Comparison of ENCODE assay signal across 8 cellular contexts in genomic region chr4:13544556-13545393, GRCh38. TPM values are rescaled to one million over a fixed set of nuclear protein-coding genes. Genes with fewer than 3 reads are reported as not detected.
A peak's percentile ranks its signal among the peaks of the same experiment; 100 is the strongest.
DNase-seq lines count a peak whose midpoint lies in the region; ATAC-seq and TF ChIP-seq lines count a peak whose summit lies in the region.

No MANE protein-coding gene starts in this region.

- DNase-seq in AG10803 (ENCODE audit: low read depth): peak; percentile 33
- DNase-seq in NCI-H2196 (lab: John Stamatoyannopoulos, UW; ENCODE audit: unreplicated experiment): peak; percentile 62
- DNase-seq in activated CD4-positive, alpha-beta memory T cell treated with anti-CD3 and anti-CD28 coated beads, Interleukin-2, amount 10 ng/mL, durations not matched to agents 7 days and 5 days: peak; percentile 48
- DNase-seq in fibroblast of the aortic adventitia (ENCODE audit: low read depth): peak; percentile 66
- no peak for DNase-seq in naive thymus-derived CD8-positive, alpha-beta T cell
- DNase-seq in upper lobe of right lung: peak; percentile 83

- no peaks in the 10 kb centered on the region for H3K36me3 ChIP-seq in upper lobe of right lung

- POLR2A ChIA-PET in activated CD4-positive, alpha-beta memory T cell treated with anti-CD3 and anti-CD28 coated beads, Interleukin-2, amount 10 ng/mL, durations not matched to agents 7 days and 5 days (lab: Charles Lee): interaction anchor here (0.8 kb wide), 1 partner anchor 17 kb away, joined by 3 read pairs; no protein-coding TSS in a partner anchor
- POLR2A ChIA-PET in naive thymus-derived CD8-positive, alpha-beta T cell (lab: Charles Lee): no interaction called here

- peak overlapping the region; percentile 57 for H3K4me3 Mint-ChIP-seq in activated CD4-positive, alpha-beta memory T cell treated with anti-CD3 and anti-CD28 coated beads, Interleukin-2, amount 10 ng/mL, durations not matched to agents 7 days and 5 days
- peak overlapping the region; percentile 65 to 87 (median 83) for H3K4me3 Mint-ChIP-seq in naive thymus-derived CD8-positive, alpha-beta T cell

- ATAC-seq in GM18867 (IDR thresholded peaks at IDR 0.05; ENCODE audit: unreplicated experiment) (peak; percentile 67), HG03066 (IDR thresholded peaks at IDR 0.05; ENCODE audit: low read depth, unreplicated experiment) (peak; percentile 65), upper lobe of right lung (peak; percentile 79)
- peak in 1 of 2 donors; percentile 26 for ATAC-seq in naive thymus-derived CD8-positive, alpha-beta T cell

- H3K9me3 ChIP-seq in upper lobe of right lung: no peaks in the 10 kb centered on the region

- TF ChIP-seq CTCF in AG10803 (conservative IDR thresholded peaks at IDR 0.05; ENCODE audit: low read length) (no peak), fibroblast of the aortic adventitia (IDR thresholded peaks at IDR 0.05; ENCODE audit: insufficient read depth, low read length) (no peak), upper lobe of right lung (IDR thresholded peaks at IDR 0.05) (no peak)

- H3K9me3 Mint-ChIP-seq in activated CD4-positive, alpha-beta memory T cell treated with anti-CD3 and anti-CD28 coated beads, Interleukin-2, amount 10 ng/mL, durations not matched to agents 7 days and 5 days: no peaks in the 10 kb centered on the region
- H3K9me3 Mint-ChIP-seq in naive thymus-derived CD8-positive, alpha-beta T cell: peaks cover 0 to 12% (median 5%) of the 10 kb centered on the region in 9 donors

- H3K4me1 Mint-ChIP-seq in activated CD4-positive, alpha-beta memory T cell treated with anti-CD3 and anti-CD28 coated beads, Interleukin-2, amount 10 ng/mL, durations not matched to agents 7 days and 5 days: peaks cover 47% of the 10 kb centered on the region
- peaks cover 11 to 64% (median 52%) of the 10 kb centered on the region in 4 donors for H3K4me1 Mint-ChIP-seq in naive thymus-derived CD8-positive, alpha-beta T cell

- peaks cover 16% of the 10 kb centered on the region for H3K36me3 Mint-ChIP-seq in activated CD4-positive, alpha-beta memory T cell treated with anti-CD3 and anti-CD28 coated beads, Interleukin-2, amount 10 ng/mL, durations not matched to agents 7 days and 5 days (ENCODE audit: low read depth)
- H3K36me3 Mint-ChIP-seq in naive thymus-derived CD8-positive, alpha-beta T cell: peaks cover 0 to 14% (median 8%) of the 10 kb centered on the region in 3 donors

- H3K27ac Mint-ChIP-seq in activated CD4-positive, alpha-beta memory T cell treated with anti-CD3 and anti-CD28 coated beads, Interleukin-2, amount 10 ng/mL, durations not matched to agents 7 days and 5 days: peak overlapping the region; percentile 6
- no peak overlapping the region for H3K27ac Mint-ChIP-seq in naive thymus-derived CD8-positive, alpha-beta T cell

- H3K27ac ChIP-seq in upper lobe of right lung: no peak overlapping the region

- peak overlapping the region; percentile 58 for H3K4me3 ChIP-seq in AG10803 (ENCODE audit: low read length)
- peak overlapping the region; percentile 71 for H3K4me3 ChIP-seq in fibroblast of the aortic adventitia (ENCODE audit: low read depth, low read length)
- H3K4me3 ChIP-seq in upper lobe of right lung: peak overlapping the region; percentile 55

- CTCF ChIA-PET in activated CD4-positive, alpha-beta memory T cell treated with anti-CD3 and anti-CD28 coated beads, Interleukin-2, amount 10 ng/mL, durations not matched to agents 7 days and 5 days (lab: Charles Lee): no interaction called here

- peaks cover 70% of the 10 kb centered on the region for H3K27me3 Mint-ChIP-seq in activated CD4-positive, alpha-beta memory T cell treated with anti-CD3 and anti-CD28 coated beads, Interleukin-2, amount 10 ng/mL, durations not matched to agents 7 days and 5 days
- peaks cover 44 to 83% (median 59%) of the 10 kb centered on the region in 5 donors for H3K27me3 Mint-ChIP-seq in naive thymus-derived CD8-positive, alpha-beta T cell

- H3K27me3 ChIP-seq in upper lobe of right lung: peaks cover 98% of the 10 kb centered on the region

- peaks cover 42% of the 10 kb centered on the region for H3K4me1 ChIP-seq in upper lobe of right lung

- intact Hi-C loops in upper lobe of right lung (cut with DNase I): no loop called here

RNA-seq across cellular contexts. Expression of gene NKX3-2, which starts 0.5 kb away (rescaled TPM):
- not detected for total RNA-seq in activated CD4-positive, alpha-beta memory T cell treated with anti-CD3 and anti-CD28 coated beads, Interleukin-2, amount 10 ng/mL, durations not matched to agents 7 days and 5 days
- 0.18 and 1.9 TPM in 2 replicates for total RNA-seq in fibroblast of the aortic adventitia (ENCODE audit: low replicate concordance)
- total RNA-seq in naive thymus-derived CD8-positive, alpha-beta T cell: not detected
- polyA plus RNA-seq in naive thymus-derived CD8-positive, alpha-beta T cell: not detected
- total RNA-seq in upper lobe of right lung: not detected

Comparison
In these comparisons a context has a peak if more than half of its experiments do, and no peak if none do; other contexts are left out.
1. DNase-seq: peak in AG10803 (single experiment), NCI-H2196 (single experiment), activated CD4-positive, alpha-beta memory T cell treated with anti-CD3 and anti-CD28 coated beads, Interleukin-2, amount 10 ng/mL, durations not matched to agents 7 days and 5 days (single experiment), fibroblast of the aortic adventitia (single experiment) and upper lobe of right lung (single experiment); none in naive thymus-derived CD8-positive, alpha-beta T cell (0 of 10).
2. Peak in every context shown above with its lines, with median percentiles within 50 percentile points of each other: H3K4me3 ChIP-seq.